ENCODE assay signal across 23 cellular contexts in genomic region chr4:169032883-169033645, GRCh38.
"Had no signal": no experiment of that assay in that cellular context is flagged by ENCODE, and none has a peak within 500 bp of the region (broad histone marks: within the 10 kb centered on the region; RNA-seq: fewer than 3 reads in every experiment).

No MANE protein-coding gene starts in this region.

- H3K27me3 ChIP-seq: brain microvascular endothelial cell, SJCRH30 had no signal

- H3K9me3 Mint-ChIP-seq: activated CD4-positive, alpha-beta memory T cell treated with anti-CD3 and anti-CD28 coated beads, Interleukin-2, amount 10 ng/mL, durations not matched to agents 7 days and 5 days; activated CD4-positive, alpha-beta T cell treated with anti-CD3 and anti-CD28 coated beads, Interleukin-2, amount 10 ng/mL, durations not matched to agents 7 days and 5 days; activated naive CD4-positive, alpha-beta T cell treated with anti-CD3 and anti-CD28 coated beads, Interleukin-2, amount 10 ng/mL, durations not matched to agents 7 days and 5 days; activated naive CD8-positive, alpha-beta T cell treated with anti-CD3 and anti-CD28 coated beads for 36 hours; activated T-helper 2 cell treated with anti-CD3 and anti-CD28 coated beads, Interferon-gamma antibody, Interleukin-2, Interleukin-4, amounts not matched to agents 10 μg/mL and 5 μg/mL and 100 μg/mL, durations not matched to agents 14 hours and 24 hours and 36 hours; T-helper 1 cell treated with Interleukin-12 subunit alpha and Interleukin-12 subunit beta and Interleukin-4 antibody, amounts not matched to agents 30 μg/mL and 1 μg/mL, for 36 hours had no signal

- H3K4me3 ChIP-seq: SJCRH30 had no signal

- DNase-seq: activated CD4-positive, alpha-beta memory T cell treated with anti-CD3 and anti-CD28 coated beads, Interleukin-2, amount 10 ng/mL, durations not matched to agents 7 days and 5 days; activated CD4-positive, alpha-beta T cell treated with anti-CD3 and anti-CD28 coated beads, Interleukin-2, amount 10 ng/mL, durations not matched to agents 7 days and 5 days; activated CD4-positive, CD25-positive, alpha-beta regulatory T cell; activated gamma-delta T cell treated with Interleukin-2 at 50 U/mL for 16 hours; activated naive CD4-positive, alpha-beta T cell treated with anti-CD3 and anti-CD28 coated beads, Interleukin-2, amount 10 ng/mL, durations not matched to agents 7 days and 5 days; activated naive CD8-positive, alpha-beta T cell treated with anti-CD3 and anti-CD28 coated beads for 36 hours; activated T-cell treated with anti-CD3 and anti-CD28 coated beads for 4 hours; activated T-cell treated with anti-CD3 and anti-CD28 coated beads, Interleukin-2, amount 50 U/mL, for 48 hours; brain microvascular endothelial cell; cerebellar nuclear complex; MM.1S; NCI-H1105; NCI-H2081 treated with DMSO at 0.1 percent for 48 hours; NCI-H2227 treated with DMSO at 0.1 percent for 48 hours; NCI-H446 treated with DMSO at 0.1 percent for 48 hours; NCI-H524 treated with DMSO at 0.1 percent for 48 hours; NCI-H748 treated with DMSO at 0.1 percent for 48 hours; Right ventricle myocardium superior had no signal

- H3K27ac ChIP-seq: brain microvascular endothelial cell, SJCRH30 had no signal

- H3K36me3 Mint-ChIP-seq: activated naive CD4-positive, alpha-beta T cell treated with anti-CD3 and anti-CD28 coated beads, Interleukin-2, amount 10 ng/mL, durations not matched to agents 7 days and 5 days; activated naive CD8-positive, alpha-beta T cell treated with anti-CD3 and anti-CD28 coated beads for 36 hours had no signal

- H3K4me3 Mint-ChIP-seq: activated CD4-positive, alpha-beta memory T cell treated with anti-CD3 and anti-CD28 coated beads, Interleukin-2, amount 10 ng/mL, durations not matched to agents 7 days and 5 days; activated CD4-positive, alpha-beta T cell treated with anti-CD3 and anti-CD28 coated beads, Interleukin-2, amount 10 ng/mL, durations not matched to agents 7 days and 5 days; activated naive CD4-positive, alpha-beta T cell treated with anti-CD3 and anti-CD28 coated beads, Interleukin-2, amount 10 ng/mL, durations not matched to agents 7 days and 5 days; activated naive CD8-positive, alpha-beta T cell treated with anti-CD3 and anti-CD28 coated beads for 36 hours; T-helper 1 cell treated with Interleukin-12 subunit alpha and Interleukin-12 subunit beta and Interleukin-4 antibody, amounts not matched to agents 30 μg/mL and 1 μg/mL, for 36 hours had no signal

- H3K4me1 Mint-ChIP-seq: activated CD4-positive, alpha-beta memory T cell treated with anti-CD3 and anti-CD28 coated beads, Interleukin-2, amount 10 ng/mL, durations not matched to agents 7 days and 5 days; activated CD4-positive, alpha-beta T cell treated with anti-CD3 and anti-CD28 coated beads, Interleukin-2, amount 10 ng/mL, durations not matched to agents 7 days and 5 days; activated naive CD4-positive, alpha-beta T cell treated with anti-CD3 and anti-CD28 coated beads, Interleukin-2, amount 10 ng/mL, durations not matched to agents 7 days and 5 days; activated naive CD8-positive, alpha-beta T cell treated with anti-CD3 and anti-CD28 coated beads for 36 hours had no signal

- H3K36me3 ChIP-seq: brain microvascular endothelial cell, SJCRH30 had no signal

- H3K9me3 ChIP-seq: SJCRH30, SK-N-SH had no signal

- H3K4me2 ChIP-seq: SK-N-SH had no signal

- H3K27ac Mint-ChIP-seq: activated CD4-positive, alpha-beta memory T cell treated with anti-CD3 and anti-CD28 coated beads, Interleukin-2, amount 10 ng/mL, durations not matched to agents 7 days and 5 days; activated CD4-positive, alpha-beta T cell treated with anti-CD3 and anti-CD28 coated beads, Interleukin-2, amount 10 ng/mL, durations not matched to agents 7 days and 5 days; activated naive CD4-positive, alpha-beta T cell treated with anti-CD3 and anti-CD28 coated beads, Interleukin-2, amount 10 ng/mL, durations not matched to agents 7 days and 5 days; activated naive CD8-positive, alpha-beta T cell treated with anti-CD3 and anti-CD28 coated beads for 36 hours; activated T-helper 2 cell treated with anti-CD3 and anti-CD28 coated beads, Interferon-gamma antibody, Interleukin-2, Interleukin-4, amounts not matched to agents 10 μg/mL and 5 μg/mL and 100 μg/mL, durations not matched to agents 14 hours and 24 hours and 36 hours; T-helper 1 cell treated with Interleukin-12 subunit alpha and Interleukin-12 subunit beta and Interleukin-4 antibody, amounts not matched to agents 30 μg/mL and 1 μg/mL, for 36 hours had no signal

- ATAC-seq: Panc1 had no signal
